2 cellular contexts compared by ENCODE assay signal in the genomic region with DNA sequence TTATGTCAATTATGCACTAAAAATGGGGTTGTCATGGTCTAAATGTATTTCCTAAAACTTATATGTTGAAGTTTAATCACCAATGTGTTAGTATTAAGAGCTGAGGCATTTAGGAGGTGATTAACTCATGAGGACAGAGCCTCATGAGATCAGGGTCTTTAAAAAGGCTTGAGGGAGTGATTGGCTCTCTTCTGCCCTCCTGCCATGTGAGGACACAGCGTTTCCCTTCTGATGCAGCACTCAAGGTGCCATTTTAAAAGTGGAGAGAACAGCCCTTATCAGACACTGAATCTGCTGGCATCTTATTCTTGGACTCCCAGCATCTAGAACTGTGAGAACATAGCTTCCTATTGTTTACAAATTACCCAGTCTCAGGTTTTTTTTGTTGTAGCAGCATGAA.
TF ChIP-seq lines count a peak whose summit lies in the region.

No MANE protein-coding gene starts in this region.

TF ChIP-seq in GM23338, 12 proteins besides CTCF, POLR2A, EP300 and RAD21 (continued from another document and continues in another):
- TF ChIP-seq STAT1 (IDR thresholded peaks at IDR 0.05; ENCODE audit: unreplicated experiment) (no peak), EZH2phosphoT487 (IDR thresholded peaks at IDR 0.05; ENCODE audit: unreplicated experiment) (no peak), ZNF114 (CRISPR knock-in tag; IDR thresholded peaks at IDR 0.05) (no peak), CREB1 (CRISPR knock-in tag; IDR thresholded peaks at IDR 0.05; ENCODE audit: low read depth) (no peak), ZNF331 (CRISPR knock-in tag; IDR thresholded peaks at IDR 0.05; ENCODE audit: low read depth) (no peak), ZNF462 (CRISPR knock-in tag; IDR thresholded peaks at IDR 0.05) (no peak), NANOG (IDR thresholded peaks at IDR 0.05; ENCODE audit: borderline replicate concordance) (no peak), EZH2 (IDR thresholded peaks at IDR 0.05; ENCODE audit: low read depth, unreplicated experiment) (no peak)
- TF ChIP-seq, protein P1, sequence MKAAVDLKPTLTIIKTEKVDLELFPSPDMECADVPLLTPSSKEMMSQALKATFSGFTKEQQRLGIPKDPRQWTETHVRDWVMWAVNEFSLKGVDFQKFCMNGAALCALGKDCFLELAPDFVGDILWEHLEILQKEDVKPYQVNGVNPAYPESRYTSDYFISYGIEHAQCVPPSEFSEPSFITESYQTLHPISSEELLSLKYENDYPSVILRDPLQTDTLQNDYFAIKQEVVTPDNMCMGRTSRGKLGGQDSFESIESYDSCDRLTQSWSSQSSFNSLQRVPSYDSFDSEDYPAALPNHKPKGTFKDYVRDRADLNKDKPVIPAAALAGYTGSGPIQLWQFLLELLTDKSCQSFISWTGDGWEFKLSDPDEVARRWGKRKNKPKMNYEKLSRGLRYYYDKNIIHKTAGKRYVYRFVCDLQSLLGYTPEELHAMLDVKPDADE (IDR thresholded peaks at IDR 0.05), result no peak
- TF ChIP-seq, protein P2, sequence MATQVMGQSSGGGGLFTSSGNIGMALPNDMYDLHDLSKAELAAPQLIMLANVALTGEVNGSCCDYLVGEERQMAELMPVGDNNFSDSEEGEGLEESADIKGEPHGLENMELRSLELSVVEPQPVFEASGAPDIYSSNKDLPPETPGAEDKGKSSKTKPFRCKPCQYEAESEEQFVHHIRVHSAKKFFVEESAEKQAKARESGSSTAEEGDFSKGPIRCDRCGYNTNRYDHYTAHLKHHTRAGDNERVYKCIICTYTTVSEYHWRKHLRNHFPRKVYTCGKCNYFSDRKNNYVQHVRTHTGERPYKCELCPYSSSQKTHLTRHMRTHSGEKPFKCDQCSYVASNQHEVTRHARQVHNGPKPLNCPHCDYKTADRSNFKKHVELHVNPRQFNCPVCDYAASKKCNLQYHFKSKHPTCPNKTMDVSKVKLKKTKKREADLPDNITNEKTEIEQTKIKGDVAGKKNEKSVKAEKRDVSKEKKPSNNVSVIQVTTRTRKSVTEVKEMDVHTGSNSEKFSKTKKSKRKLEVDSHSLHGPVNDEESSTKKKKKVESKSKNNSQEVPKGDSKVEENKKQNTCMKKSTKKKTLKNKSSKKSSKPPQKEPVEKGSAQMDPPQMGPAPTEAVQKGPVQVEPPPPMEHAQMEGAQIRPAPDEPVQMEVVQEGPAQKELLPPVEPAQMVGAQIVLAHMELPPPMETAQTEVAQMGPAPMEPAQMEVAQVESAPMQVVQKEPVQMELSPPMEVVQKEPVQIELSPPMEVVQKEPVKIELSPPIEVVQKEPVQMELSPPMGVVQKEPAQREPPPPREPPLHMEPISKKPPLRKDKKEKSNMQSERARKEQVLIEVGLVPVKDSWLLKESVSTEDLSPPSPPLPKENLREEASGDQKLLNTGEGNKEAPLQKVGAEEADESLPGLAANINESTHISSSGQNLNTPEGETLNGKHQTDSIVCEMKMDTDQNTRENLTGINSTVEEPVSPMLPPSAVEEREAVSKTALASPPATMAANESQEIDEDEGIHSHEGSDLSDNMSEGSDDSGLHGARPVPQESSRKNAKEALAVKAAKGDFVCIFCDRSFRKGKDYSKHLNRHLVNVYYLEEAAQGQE (IDR thresholded peaks at IDR 0.05; ENCODE audit: unreplicated experiment), result no peak

TF ChIP-seq in H1, 55 proteins besides CTCF, POLR2A, EP300 and RAD21:
- TF ChIP-seq POLR2AphosphoS5 (IDR thresholded peaks at IDR 0.05; ENCODE audit: low read depth, low read length) (no peak), SP1 (IDR thresholded peaks at IDR 0.05; ENCODE audit: low read depth, low read length) (no peak), TAF1 (IDR thresholded peaks at IDR 0.05; ENCODE audit: low read depth, low read length) (no peak), KDM1A (IDR thresholded peaks at IDR 0.05; ENCODE audit: borderline replicate concordance, low read length) (no peak), CHD2 (IDR thresholded peaks at IDR 0.05; ENCODE audit: low read length) (no peak), CHD1 (IDR thresholded peaks at IDR 0.05; ENCODE audit: low read depth, low read length) (no peak), SIRT6 (IDR thresholded peaks at IDR 0.05; ENCODE audit: low read length) (no peak), NANOG (IDR thresholded peaks at IDR 0.05; ENCODE audit: insufficient read depth, low read depth, low read length, poor library complexity, severe bottlenecking) (no peak), TEAD4 (IDR thresholded peaks at IDR 0.05; ENCODE audit: low read depth, low read length) (no peak)
TF ChIP-seq in H1: peak in this region for 0.
